ENCODE assay signal across 11 cellular contexts in genomic region chr18:45962866-45963265, GRCh38. TPM values are rescaled to one million over a fixed set of nuclear protein-coding genes. Genes with fewer than 3 reads are reported as not detected.
DNase-seq lines count a peak whose midpoint lies in the region; ATAC-seq and TF ChIP-seq lines count a peak whose summit lies in the region.
"Had no signal": no experiment of that assay in that cellular context is flagged by ENCODE, and none has a peak within 500 bp of the region (broad histone marks: within the 10 kb centered on the region; RNA-seq: fewer than 3 reads in every experiment).

No MANE protein-coding gene starts in this region.

- no peak for TF ChIP-seq CTCF in DND-41 (IDR thresholded peaks at IDR 0.05; ENCODE audit: borderline replicate concordance, extremely low read depth, low read length, poor library complexity, severe bottlenecking)

- H4K20me1 ChIP-seq in DND-41 (ENCODE audit: insufficient read depth, low read length): peaks cover 6% of the 10 kb centered on the region; the same call in 1 of the 2 replicates

- no peak overlapping the region for H2BK120ac ChIP-seq in trophoblast cell (ENCODE audit: insufficient read depth, low read length, poor library complexity)

- no peaks in the 10 kb centered on the region for H3K27me3 Mint-ChIP-seq in dendritic cell treated with granulocyte-macrophage colony-stimulating factor and Interleukin-4, amounts not matched to agents 40 ng/mL and 50 ng/mL, for 4 days

- H3K27ac ChIP-seq in DND-41 (ENCODE audit: low read length) (peak overlapping the region; percentile 56), trophoblast cell (ENCODE audit: low read depth, low read length) (no peak overlapping the region)
- H3K27ac ChIP-seq: VCaP had no signal

- peaks cover 43% of the 10 kb centered on the region for H3K4me1 Mint-ChIP-seq in dendritic cell treated with granulocyte-macrophage colony-stimulating factor and Interleukin-4, amounts not matched to agents 40 ng/mL and 50 ng/mL, for 4 days (ENCODE audit: low read depth)

- ATAC-seq in DND-41 (ENCODE audit: insufficient read depth, low read depth) (no peak), esophagus mucosa (no peak)
- ATAC-seq: left colon had no signal

- H3K18ac ChIP-seq in trophoblast cell (ENCODE audit: low read length): no peak overlapping the region

- H3K14ac ChIP-seq in trophoblast cell (ENCODE audit: low read length): no peak overlapping the region

- H3K36me3 Mint-ChIP-seq in dendritic cell treated with granulocyte-macrophage colony-stimulating factor and Interleukin-4, amounts not matched to agents 40 ng/mL and 50 ng/mL, for 4 days (ENCODE audit: low read depth): peaks cover 49% of the 10 kb centered on the region

- H3K36me3 ChIP-seq in DND-41 (ENCODE audit: insufficient read depth, low read length): peaks cover 3% of the 10 kb centered on the region; the same call in 1 of the 2 replicates
- no peaks in the 10 kb centered on the region for H3K36me3 ChIP-seq in trophoblast cell (ENCODE audit: control insufficient read depth in 1 of 2, insufficient read depth in 2 of 2, low read length in 2 of 2)
- H3K36me3 ChIP-seq: transverse colon had no signal

- H3K23ac ChIP-seq in trophoblast cell (ENCODE audit: low read length): no peak overlapping the region

- H3K9ac ChIP-seq in DND-41 (ENCODE audit: low read depth, low read length) (peak overlapping the region; percentile 10; the same call in 1 of the 2 replicates), trophoblast cell (ENCODE audit: low read length) (peak overlapping the region; percentile 58)

- peaks cover 3% of the 10 kb centered on the region for H3K79me1 ChIP-seq in trophoblast cell (ENCODE audit: low read length)

- no peaks in the 10 kb centered on the region for H3K9me3 Mint-ChIP-seq in dendritic cell treated with granulocyte-macrophage colony-stimulating factor and Interleukin-4, amounts not matched to agents 40 ng/mL and 50 ng/mL, for 4 days

- H3K4me2 ChIP-seq in DND-41 (ENCODE audit: insufficient read depth, low read length): peak overlapping the region; percentile 25; the same call in 1 of the 2 replicates
- H3K4me2 ChIP-seq in trophoblast cell (ENCODE audit: low read length): no peak overlapping the region

- intact Hi-C loops in dendritic cell treated with granulocyte-macrophage colony-stimulating factor and Interleukin-4, amounts not matched to agents 40 ng/mL and 50 ng/mL, for 4 days (cut with micrococcal nuclease): no loop called here

- H3K27me3 ChIP-seq in DND-41 (ENCODE audit: insufficient read depth, low read length, poor library complexity) (no peaks in the 10 kb centered on the region), trophoblast cell (ENCODE audit: insufficient read depth, low read length) (no peaks in the 10 kb centered on the region)
- H3K27me3 ChIP-seq: transverse colon had no signal

- H2BK12ac ChIP-seq in trophoblast cell (ENCODE audit: low read length): no peak overlapping the region

- H3K4me3 ChIP-seq in DND-41 (ENCODE audit: low read depth in 1 of 2, low read length in 2 of 2) (no peak overlapping the region), trophoblast cell (ENCODE audit: low read depth, low read length) (no peak overlapping the region)
- H3K4me3 ChIP-seq: transverse colon had no signal

- peaks cover 57% of the 10 kb centered on the region for H3K4me1 ChIP-seq in DND-41 (ENCODE audit: insufficient read depth, low read length)
- peaks cover 0 to 5% of the 10 kb centered on the region in 2 experiments for H3K4me1 ChIP-seq in trophoblast cell (ENCODE audit: control insufficient read depth in 1 of 2, insufficient read depth in 2 of 2, low read length in 2 of 2)

- no peak overlapping the region for H4K12ac ChIP-seq in trophoblast cell (ENCODE audit: low read depth, low read length)

- H2AFZ ChIP-seq in DND-41 (ENCODE audit: low read depth, low read length): no peak overlapping the region
- no peak overlapping the region for H2AFZ ChIP-seq in trophoblast cell (ENCODE audit: insufficient read depth, low read length, poor library complexity)

- no peak overlapping the region for H2BK5ac ChIP-seq in trophoblast cell (ENCODE audit: low read depth, low read length, poor library complexity)

- H3K9me3 ChIP-seq in DND-41 (ENCODE audit: insufficient read depth, low read length, severe bottlenecking): no peaks in the 10 kb centered on the region
- no peaks in the 10 kb centered on the region for H3K9me3 ChIP-seq in trophoblast cell (ENCODE audit: insufficient read depth, low read depth, low read length)
- H3K9me3 ChIP-seq: transverse colon had no signal

- peak overlapping the region; percentile 74 for H3K27ac Mint-ChIP-seq in dendritic cell treated with granulocyte-macrophage colony-stimulating factor and Interleukin-4, amounts not matched to agents 40 ng/mL and 50 ng/mL, for 4 days

- H2AK5ac ChIP-seq in trophoblast cell (ENCODE audit: low read length): no peak overlapping the region

- peaks cover 69% of the 10 kb centered on the region for H3K79me2 ChIP-seq in DND-41 (ENCODE audit: insufficient read depth, low read length)
- H3K79me2 ChIP-seq in trophoblast cell (ENCODE audit: control insufficient read depth, insufficient read depth, low read length, poor library complexity): peaks cover 3% of the 10 kb centered on the region

- H3K4ac ChIP-seq in trophoblast cell (ENCODE audit: low read depth, low read length): no peak overlapping the region

- no CpG with 5 or more reads among the region's 5 CpGs for WGBS in trophoblast cell (ENCODE audit: extremely low coverage, insufficient coverage, insufficient read length)

- H3K4me3 Mint-ChIP-seq in dendritic cell treated with granulocyte-macrophage colony-stimulating factor and Interleukin-4, amounts not matched to agents 40 ng/mL and 50 ng/mL, for 4 days: no peak overlapping the region

- no peak for DNase-seq in DND-41
- DNase-seq in NCI-H226: peak; percentile 70
- peak in 1 of 2 donors; percentile 92 for DNase-seq in trophoblast cell
- DNase-seq in stimulated activated CD4-positive, alpha-beta T cell treated with anti-CD3 and anti-CD28 coated beads, Interleukin-1b, Interleukin-23, amount 100 ng/mL, for 48 hours: no peak
- no peak for DNase-seq in putamen (ENCODE audit: low spot score)
- DNase-seq: left colon, NCI-H446 treated with DMSO at 0.1 percent for 48 hours, transverse colon had no signal

- no peak overlapping the region for H4K91ac ChIP-seq in trophoblast cell (ENCODE audit: low read depth, low read length)

- H4K8ac ChIP-seq in trophoblast cell (ENCODE audit: low read depth, low read length): no peak overlapping the region

RNA-seq across cellular contexts. Expression of gene EPG5, which starts 4.3 kb away (rescaled TPM):
- 6.3 and 7.3 TPM in 2 replicates for polyA plus RNA-seq in trophoblast cell (2013)
- total RNA-seq in esophagus mucosa: 12.2 TPM
